ENCODE assay signal across 8 cellular contexts in the genomic region with DNA sequence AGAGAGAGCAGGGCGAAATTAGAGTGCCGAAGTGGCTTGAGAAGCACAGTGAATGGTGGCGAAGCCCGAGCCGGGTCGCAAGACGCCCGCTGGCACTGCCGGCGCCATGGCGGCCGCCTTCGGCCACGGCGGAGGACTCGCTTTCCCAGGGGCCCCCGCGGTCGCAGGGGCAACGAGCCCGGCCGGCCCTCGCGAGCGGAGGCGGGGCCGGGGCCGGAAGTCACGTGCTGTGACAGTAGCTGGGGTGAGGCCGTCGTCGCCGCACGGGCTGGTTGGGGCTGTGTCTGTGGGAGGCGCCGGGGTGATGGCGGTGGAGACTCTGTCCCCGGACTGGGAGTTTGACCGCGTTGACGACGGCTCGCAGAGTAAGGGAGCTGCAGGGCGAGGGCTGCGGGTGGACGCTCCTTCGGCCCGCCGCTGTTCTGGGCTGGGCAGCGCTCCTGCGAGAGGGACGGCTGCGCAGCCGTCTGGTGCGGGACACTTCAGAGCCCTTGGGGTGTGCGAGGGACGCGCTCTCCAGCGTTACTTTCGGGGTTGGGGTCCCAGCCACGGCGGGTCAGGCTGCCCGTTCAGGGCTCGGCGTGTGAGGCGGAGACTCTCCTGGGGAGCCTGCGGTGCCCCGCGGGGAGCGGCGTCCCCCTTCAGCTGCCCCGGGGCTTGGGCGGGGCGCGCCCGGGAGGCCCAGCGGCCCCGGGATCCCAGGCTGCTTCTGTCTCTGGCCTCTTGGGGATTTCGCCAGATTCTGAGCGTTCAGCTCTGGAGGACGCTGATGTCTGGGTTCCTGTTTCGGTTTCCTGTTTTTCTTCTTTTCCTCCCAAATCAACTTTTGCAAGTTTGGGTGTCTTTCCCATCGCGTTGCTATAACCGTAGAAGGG. TPM values are rescaled to one million over a fixed set of nuclear protein-coding genes. Genes with fewer than 3 reads are reported as not detected.
DNase-seq lines count a peak whose midpoint lies in the region; ATAC-seq, FAIRE-seq and TF ChIP-seq lines count a peak whose summit lies in the region.

A gene with protein sequence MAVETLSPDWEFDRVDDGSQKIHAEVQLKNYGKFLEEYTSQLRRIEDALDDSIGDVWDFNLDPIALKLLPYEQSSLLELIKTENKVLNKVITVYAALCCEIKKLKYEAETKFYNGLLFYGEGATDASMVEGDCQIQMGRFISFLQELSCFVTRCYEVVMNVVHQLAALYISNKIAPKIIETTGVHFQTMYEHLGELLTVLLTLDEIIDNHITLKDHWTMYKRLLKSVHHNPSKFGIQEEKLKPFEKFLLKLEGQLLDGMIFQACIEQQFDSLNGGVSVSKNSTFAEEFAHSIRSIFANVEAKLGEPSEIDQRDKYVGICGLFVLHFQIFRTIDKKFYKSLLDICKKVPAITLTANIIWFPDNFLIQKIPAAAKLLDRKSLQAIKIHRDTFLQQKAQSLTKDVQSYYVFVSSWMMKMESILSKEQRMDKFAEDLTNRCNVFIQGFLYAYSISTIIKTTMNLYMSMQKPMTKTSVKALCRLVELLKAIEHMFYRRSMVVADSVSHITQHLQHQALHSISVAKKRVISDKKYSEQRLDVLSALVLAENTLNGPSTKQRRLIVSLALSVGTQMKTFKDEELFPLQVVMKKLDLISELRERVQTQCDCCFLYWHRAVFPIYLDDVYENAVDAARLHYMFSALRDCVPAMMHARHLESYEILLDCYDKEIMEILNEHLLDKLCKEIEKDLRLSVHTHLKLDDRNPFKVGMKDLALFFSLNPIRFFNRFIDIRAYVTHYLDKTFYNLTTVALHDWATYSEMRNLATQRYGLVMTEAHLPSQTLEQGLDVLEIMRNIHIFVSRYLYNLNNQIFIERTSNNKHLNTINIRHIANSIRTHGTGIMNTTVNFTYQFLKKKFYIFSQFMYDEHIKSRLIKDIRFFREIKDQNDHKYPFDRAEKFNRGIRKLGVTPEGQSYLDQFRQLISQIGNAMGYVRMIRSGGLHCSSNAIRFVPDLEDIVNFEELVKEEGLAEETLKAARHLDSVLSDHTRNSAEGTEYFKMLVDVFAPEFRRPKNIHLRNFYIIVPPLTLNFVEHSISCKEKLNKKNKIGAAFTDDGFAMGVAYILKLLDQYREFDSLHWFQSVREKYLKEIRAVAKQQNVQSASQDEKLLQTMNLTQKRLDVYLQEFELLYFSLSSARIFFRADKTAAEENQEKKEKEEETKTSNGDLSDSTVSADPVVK (plus strand): TSS at position 235 of the 875 bp plus-strand sequence. CDS start 70 bp downstream, at position 305.

- H3K27me3 ChIP-seq in adipocyte (replicated peaks; ENCODE audit: control insufficient read depth, insufficient read depth, low read length) (no peaks in the 10 kb centered on the region), cardiac muscle cell (no peaks in the 10 kb centered on the region), transverse colon (peaks cover 7% of the 10 kb centered on the region)

- H3K27ac ChIP-seq in cardiac muscle cell (peak within 1 kb of the TSS; percentile 93), transverse colon (peak within 1 kb of the TSS; percentile 98 to 100 (median 100))

- peak within 1 kb of the TSS; percentile 100 for H3K9ac ChIP-seq in adipocyte (ENCODE audit: low read length)

- TF ChIP-seq CTCF in cardiac muscle cell (IDR thresholded peaks at IDR 0.05; ENCODE audit: low read depth, low read length) (no peak), transverse colon (IDR thresholded peaks at IDR 0.05) (no peak)

- intact Hi-C loops in transverse colon (cut with DNase I; ENCODE audit: low total_unique reads) = no loop called here

- H3K9me3 ChIP-seq in adipocyte (ENCODE audit: control insufficient read depth, low read length) (no peaks in the 10 kb centered on the region), cardiac muscle cell (ENCODE audit: low read depth) (no peaks in the 10 kb centered on the region), transverse colon (no peaks in the 10 kb centered on the region)

- H3K36me3 ChIP-seq in adipocyte (ENCODE audit: control insufficient read depth, insufficient read depth, low read length, severe bottlenecking) (peaks cover 15% of the 10 kb centered on the region), cardiac muscle cell (no peaks in the 10 kb centered on the region), transverse colon (no peaks in the 10 kb centered on the region)

- peak; percentile 99 for TF ChIP-seq POLR2A in GM12892 (IDR thresholded peaks at IDR 0.05; ENCODE audit: low read depth, low read length)
- peak; percentile 99 for TF ChIP-seq POLR2A in transverse colon (IDR thresholded peaks at IDR 0.05)

- no peak for TF ChIP-seq EP300 in transverse colon (IDR thresholded peaks at IDR 0.05; ENCODE audit: low read depth)

- WGBS in transverse colon (ENCODE audit: low coverage in 1 of 2), 2 donors = 0% methylated on average over 2 to 55 of the region's 85 CpGs

- FAIRE-seq in GM12892 (lab: Jason Lieb, UNC) = peak; percentile 98

- H3K4me3 ChIP-seq in adipocyte (ENCODE audit: low read length) = peak within 1 kb of the TSS; percentile 99
- H3K4me3 ChIP-seq in cardiac muscle cell = peak within 1 kb of the TSS; percentile 79
- peak within 1 kb of the TSS; percentile 84 to 98 (median 88) for H3K4me3 ChIP-seq in transverse colon

- peak; percentile 90 for ATAC-seq in HG02840 (IDR thresholded peaks at IDR 0.05; ENCODE audit: low FRiP score, unreplicated experiment)

- in situ Hi-C loops in transverse colon (cut with MboI; ENCODE audit: low pct_ligation_motif_present in 1 of 4, low pct_unique_long_range_greater_than_20kb in 1 of 4, low sequenced_read_pairs in 3 of 4) = loop anchor here in 1 of 4 donors (25.0 kb wide), 1 partner anchor 1145 kb away; the partner anchor contains the start of gene TDG

- H3K4me1 ChIP-seq in adipocyte (ENCODE audit: control insufficient read depth, insufficient read depth, low read length) = peaks cover 42% of the 10 kb centered on the region
- peaks cover 20% of the 10 kb centered on the region for H3K4me1 ChIP-seq in cardiac muscle cell (ENCODE audit: low read depth)
- peaks cover 0 to 43% (median 25%) of the 10 kb centered on the region in 4 donors for H3K4me1 ChIP-seq in transverse colon

- peak; percentile 91 for DNase-seq in GM12892 (ENCODE audit: insufficient read length)
- peak; percentile 12 for DNase-seq in NCI-H1436 treated with DMSO at 0.1 percent for 48 hours (lab: John Stamatoyannopoulos, UW)
- DNase-seq in T follicular helper cell (ENCODE audit: low read depth) = peak; percentile 88
- peak; percentile 98 for DNase-seq in adipocyte (ENCODE audit: low read depth)
- DNase-seq in cardiac muscle cell (ENCODE audit: low read depth in 1 of 2, low spot score in 1 of 2) = peak; percentile 94 to 96
- DNase-seq in pons (ENCODE audit: low spot score) = peak; percentile 94
- peak; percentile 96 for DNase-seq in transverse colon

RNA-seq across cellular contexts. Expression of the gene that starts here (rescaled TPM):
- 36.8 TPM for polyA plus RNA-seq in GM12892 (2012; ENCODE audit: missing spikeins)
- total RNA-seq in cardiac muscle cell (12.3 and 18.5 TPM in 2 replicates), transverse colon (10 to 100 TPM; 18.0 to 70.3 (median 44.3) TPM)
- 24.1 and 41.1 TPM in 2 replicates for polyA plus RNA-seq in cardiac muscle cell

Comparison
In these comparisons a context has a peak if more than half of its experiments do, and no peak if none do; other contexts are left out.
1. Peak in every context shown above with its lines: DNase-seq, ATAC-seq, H3K4me3 ChIP-seq and H3K27ac ChIP-seq.
2. DNase-seq: peak in every context shown above with its lines; median percentile 98 in adipocyte; 96 in transverse colon; 95 in cardiac muscle cell; 94 in pons; 91 in GM12892; 88 in T follicular helper cell; 12 in NCI-H1436 treated with DMSO at 0.1 percent for 48 hours.